Comparison of ENCODE assay signal across 9 cellular contexts in genomic region chr12:6928703-6929407, GRCh38. TPM values are rescaled to one million over a fixed set of nuclear protein-coding genes. Genes with fewer than 3 reads are reported as not detected.
A peak's percentile ranks its signal among the peaks of the same experiment; 100 is the strongest.
DNase-seq lines count a peak whose midpoint lies in the region; ATAC-seq and TF ChIP-seq lines count a peak whose summit lies in the region.
"Had no signal": no experiment of that assay in that cellular context is flagged by ENCODE, and none has a peak within 500 bp of the region (broad histone marks: within the 10 kb centered on the region; RNA-seq: fewer than 3 reads in every experiment).

No MANE protein-coding gene starts in this region.

- no peak for TF ChIP-seq EP300 in gastroesophageal sphincter (IDR thresholded peaks at IDR 0.05)

- H3K36me3 ChIP-seq in H7 (replicated peaks; ENCODE audit: control insufficient read depth, insufficient read depth, low read length) (peaks cover 4% of the 10 kb centered on the region), gastroesophageal sphincter (peaks cover 0 to 7% of the 10 kb centered on the region in 2 donors)

- no peaks in the 10 kb centered on the region for H3K9me3 ChIP-seq in gastroesophageal sphincter

- ATAC-seq in gastroesophageal sphincter = no peak
- no peak for ATAC-seq in GM21381 (IDR thresholded peaks at IDR 0.05; ENCODE audit: unreplicated experiment)
- no peak for ATAC-seq in HG03196 (IDR thresholded peaks at IDR 0.05; ENCODE audit: unreplicated experiment)

- H3K27ac ChIP-seq in VCaP (peak overlapping the region; percentile 96), gastroesophageal sphincter (peak overlapping the region; percentile 91 to 100 (median 96))

- TF ChIP-seq CTCF in VCaP (conservative IDR thresholded peaks at IDR 0.05) = no peak
- no peak for TF ChIP-seq CTCF in gastroesophageal sphincter (IDR thresholded peaks at IDR 0.05)

- peak overlapping the region; percentile 78 for H3K4me3 ChIP-seq in H7 (ENCODE audit: insufficient read depth, low read depth, low read length)
- H3K4me3 ChIP-seq in gastroesophageal sphincter = peak overlapping the region; percentile 94 to 97
- H3K4me3 ChIP-seq in skeletal muscle cell (ENCODE audit: low read depth, low read length) = peak overlapping the region; percentile 85

- H3K4me1 ChIP-seq in gastroesophageal sphincter = peaks cover 9 to 86% (median 40%) of the 10 kb centered on the region in 3 donors

- 2 to 5% methylated on average over 17 to 19 of the region's 19 CpGs for WGBS in gastroesophageal sphincter (ENCODE audit: low coverage in 1 of 2), 2 donors

- H3K27me3 ChIP-seq in H7 (ENCODE audit: control insufficient read depth, insufficient read depth, low read length) (no peaks in the 10 kb centered on the region), gastroesophageal sphincter (no peaks in the 10 kb centered on the region)

- TF ChIP-seq POLR2A in gastroesophageal sphincter (IDR thresholded peaks at IDR 0.05) = no peak

- DNase-seq in H7 (no peak), skeletal muscle cell (ENCODE audit: low read depth) (no peak)
- no peak for DNase-seq in NK-92 treated with Interleukin-12 subunit alpha and Interleukin-12 subunit beta, amount 100 ng/mL, for 24 hours (lab: John Stamatoyannopoulos, UW)
- DNase-seq in stimulated activated CD4-positive, alpha-beta T cell treated with anti-CD3 and anti-CD28 coated beads, Interleukin-2, amount 100 ng/mL, for 24 hours = no peak

RNA-seq across cellular contexts. Expression of gene ATN1, which starts 1.1 kb away (rescaled TPM):
- total RNA-seq in H7 (2014; rRNA removed; shearing (Covaris generic)) = 11.4 and 13.4 TPM in 2 replicates
- total RNA-seq in gastroesophageal sphincter = 100 to 1,000 TPM in 2 of 4 donors, 10 to 100 TPM in 2; 49.0 to 136 (median 95.2) TPM

RNA-seq across cellular contexts. Expression of gene ENO2, which starts 14.5 kb away (rescaled TPM):
- 47.4 and 59.0 TPM in 2 replicates for total RNA-seq in H7 (2014; rRNA removed; shearing (Covaris generic))
- total RNA-seq in gastroesophageal sphincter = 10 to 100 TPM; 31.2 to 68.2 (median 43.5) TPM

RNA-seq across cellular contexts. Expression of gene RNU7-1, which starts 14.8 kb away (rescaled TPM):
- total RNA-seq in H7 (2014; rRNA removed; shearing (Covaris generic)) = not detected in 2 replicates
- total RNA-seq in gastroesophageal sphincter = not detected
- total RNA-seq: RPMI7951 had no signal

RNA-seq across cellular contexts. Expression of gene C12orf57, which starts 15.0 kb away (rescaled TPM):
- total RNA-seq in H7 (2014; rRNA removed; shearing (Covaris generic)) = 136 and 153 TPM in 2 replicates
- 100 to 1,000 TPM; 172 to 521 (median 367) TPM for total RNA-seq in gastroesophageal sphincter

RNA-seq across cellular contexts. Expression of gene PTPN6, which starts 22.3 kb away (rescaled TPM):
- total RNA-seq in H7 (2014; rRNA removed; shearing (Covaris generic)) = 25.0 and 34.3 TPM in 2 replicates
- total RNA-seq in gastroesophageal sphincter = 10 to 100 TPM in 1 of 4 donors, 1 to 10 TPM in 3; 2.6 to 15.9 (median 7.5) TPM
